ENCODE assay signal across 1 cellular context in genomic region chr6:43798688-43799444, GRCh38.
TF ChIP-seq lines count a peak whose summit lies in the region.

No MANE protein-coding gene starts in this region.

TF ChIP-seq in HepG2, 621 proteins besides CTCF, POLR2A, EP300 and RAD21 (continued from another document and continues in another):
- TF ChIP-seq CERS6 (CRISPR knock-in tag; IDR thresholded peaks at IDR 0.05): no peak
- TF ChIP-seq, protein P1, sequence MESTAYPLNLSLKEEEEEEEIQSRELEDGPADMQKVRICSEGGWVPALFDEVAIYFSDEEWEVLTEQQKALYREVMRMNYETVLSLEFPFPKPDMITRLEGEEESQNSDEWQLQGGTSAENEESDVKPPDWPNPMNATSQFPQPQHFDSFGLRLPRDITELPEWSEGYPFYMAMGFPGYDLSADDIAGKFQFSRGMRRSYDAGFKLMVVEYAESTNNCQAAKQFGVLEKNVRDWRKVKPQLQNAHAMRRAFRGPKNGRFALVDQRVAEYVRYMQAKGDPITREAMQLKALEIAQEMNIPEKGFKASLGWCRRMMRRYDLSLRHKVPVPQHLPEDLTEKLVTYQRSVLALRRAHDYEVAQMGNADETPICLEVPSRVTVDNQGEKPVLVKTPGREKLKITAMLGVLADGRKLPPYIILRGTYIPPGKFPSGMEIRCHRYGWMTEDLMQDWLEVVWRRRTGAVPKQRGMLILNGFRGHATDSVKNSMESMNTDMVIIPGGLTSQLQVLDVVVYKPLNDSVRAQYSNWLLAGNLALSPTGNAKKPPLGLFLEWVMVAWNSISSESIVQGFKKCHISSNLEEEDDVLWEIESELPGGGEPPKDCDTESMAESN (CRISPR knock-in tag; conservative IDR thresholded peaks at IDR 0.05): no peak
- no peak for TF ChIP-seq ZNF562 (CRISPR knock-in tag; IDR thresholded peaks at IDR 0.05; ENCODE audit: borderline replicate concordance)
- TF ChIP-seq FOSL1 (CRISPR knock-in tag; IDR thresholded peaks at IDR 0.05; ENCODE audit: borderline replicate concordance): peak; percentile 97
- TF ChIP-seq ARHGAP35 (CRISPR knock-in tag; IDR thresholded peaks at IDR 0.05; ENCODE audit: borderline replicate concordance): no peak; the same call in 1 of the 2 replicates
- peak; percentile 39; the same call in 1 of the 2 replicates for TF ChIP-seq ZHX2 (IDR thresholded peaks at IDR 0.05; ENCODE audit: low read depth)
- TF ChIP-seq ZHX2 (CRISPR knock-in tag; IDR thresholded peaks at IDR 0.05; ENCODE audit: borderline replicate concordance): no peak
- TF ChIP-seq SYNCRIP (IDR thresholded peaks at IDR 0.05; ENCODE audit: insufficient read depth, low read depth, low read length): no peak
- TF ChIP-seq MTA1 (CRISPR knock-in tag; IDR thresholded peaks at IDR 0.05; ENCODE audit: borderline replicate concordance): peak; percentile 90; the same call in 1 of the 2 replicates
- no peak; the same call in 1 of the 2 replicates for TF ChIP-seq HOXD1 (CRISPR knock-in tag; IDR thresholded peaks at IDR 0.05)
- TF ChIP-seq, protein P2, sequence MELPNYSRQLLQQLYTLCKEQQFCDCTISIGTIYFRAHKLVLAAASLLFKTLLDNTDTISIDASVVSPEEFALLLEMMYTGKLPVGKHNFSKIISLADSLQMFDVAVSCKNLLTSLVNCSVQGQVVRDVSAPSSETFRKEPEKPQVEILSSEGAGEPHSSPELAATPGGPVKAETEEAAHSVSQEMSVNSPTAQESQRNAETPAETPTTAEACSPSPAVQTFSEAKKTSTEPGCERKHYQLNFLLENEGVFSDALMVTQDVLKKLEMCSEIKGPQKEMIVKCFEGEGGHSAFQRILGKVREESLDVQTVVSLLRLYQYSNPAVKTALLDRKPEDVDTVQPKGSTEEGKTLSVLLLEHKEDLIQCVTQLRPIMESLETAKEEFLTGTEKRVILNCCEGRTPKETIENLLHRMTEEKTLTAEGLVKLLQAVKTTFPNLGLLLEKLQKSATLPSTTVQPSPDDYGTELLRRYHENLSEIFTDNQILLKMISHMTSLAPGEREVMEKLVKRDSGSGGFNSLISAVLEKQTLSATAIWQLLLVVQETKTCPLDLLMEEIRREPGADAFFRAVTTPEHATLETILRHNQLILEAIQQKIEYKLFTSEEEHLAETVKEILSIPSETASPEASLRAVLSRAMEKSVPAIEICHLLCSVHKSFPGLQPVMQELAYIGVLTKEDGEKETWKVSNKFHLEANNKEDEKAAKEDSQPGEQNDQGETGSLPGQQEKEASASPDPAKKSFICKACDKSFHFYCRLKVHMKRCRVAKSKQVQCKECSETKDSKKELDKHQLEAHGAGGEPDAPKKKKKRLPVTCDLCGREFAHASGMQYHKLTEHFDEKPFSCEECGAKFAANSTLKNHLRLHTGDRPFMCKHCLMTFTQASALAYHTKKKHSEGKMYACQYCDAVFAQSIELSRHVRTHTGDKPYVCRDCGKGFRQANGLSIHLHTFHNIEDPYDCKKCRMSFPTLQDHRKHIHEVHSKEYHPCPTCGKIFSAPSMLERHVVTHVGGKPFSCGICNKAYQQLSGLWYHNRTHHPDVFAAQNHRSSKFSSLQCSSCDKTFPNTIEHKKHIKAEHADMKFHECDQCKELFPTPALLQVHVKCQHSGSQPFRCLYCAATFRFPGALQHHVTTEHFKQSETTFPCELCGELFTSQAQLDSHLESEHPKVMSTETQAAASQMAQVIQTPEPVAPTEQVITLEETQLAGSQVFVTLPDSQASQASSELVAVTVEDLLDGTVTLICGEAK (IDR thresholded peaks at IDR 0.05): no peak
- TF ChIP-seq, protein P2 (CRISPR knock-in tag; IDR thresholded peaks at IDR 0.05): peak; percentile 33; the same call in 1 of the 2 replicates
- no peak for TF ChIP-seq GMEB2 (CRISPR knock-in tag; IDR thresholded peaks at IDR 0.05; ENCODE audit: low read depth)
- TF ChIP-seq, protein P3, sequence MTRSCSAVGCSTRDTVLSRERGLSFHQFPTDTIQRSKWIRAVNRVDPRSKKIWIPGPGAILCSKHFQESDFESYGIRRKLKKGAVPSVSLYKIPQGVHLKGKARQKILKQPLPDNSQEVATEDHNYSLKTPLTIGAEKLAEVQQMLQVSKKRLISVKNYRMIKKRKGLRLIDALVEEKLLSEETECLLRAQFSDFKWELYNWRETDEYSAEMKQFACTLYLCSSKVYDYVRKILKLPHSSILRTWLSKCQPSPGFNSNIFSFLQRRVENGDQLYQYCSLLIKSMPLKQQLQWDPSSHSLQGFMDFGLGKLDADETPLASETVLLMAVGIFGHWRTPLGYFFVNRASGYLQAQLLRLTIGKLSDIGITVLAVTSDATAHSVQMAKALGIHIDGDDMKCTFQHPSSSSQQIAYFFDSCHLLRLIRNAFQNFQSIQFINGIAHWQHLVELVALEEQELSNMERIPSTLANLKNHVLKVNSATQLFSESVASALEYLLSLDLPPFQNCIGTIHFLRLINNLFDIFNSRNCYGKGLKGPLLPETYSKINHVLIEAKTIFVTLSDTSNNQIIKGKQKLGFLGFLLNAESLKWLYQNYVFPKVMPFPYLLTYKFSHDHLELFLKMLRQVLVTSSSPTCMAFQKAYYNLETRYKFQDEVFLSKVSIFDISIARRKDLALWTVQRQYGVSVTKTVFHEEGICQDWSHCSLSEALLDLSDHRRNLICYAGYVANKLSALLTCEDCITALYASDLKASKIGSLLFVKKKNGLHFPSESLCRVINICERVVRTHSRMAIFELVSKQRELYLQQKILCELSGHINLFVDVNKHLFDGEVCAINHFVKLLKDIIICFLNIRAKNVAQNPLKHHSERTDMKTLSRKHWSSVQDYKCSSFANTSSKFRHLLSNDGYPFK (CRISPR knock-in tag; IDR thresholded peaks at IDR 0.05; ENCODE audit: borderline replicate concordance): no peak
- TF ChIP-seq MYNN (CRISPR knock-in tag; IDR thresholded peaks at IDR 0.05; ENCODE audit: low read depth): peak; percentile 78; the same call in 1 of the 2 replicates
- 0 out of 2 replicates have a peak, but pooled peaks have one; percentile 41 for TF ChIP-seq REPIN1 (CRISPR knock-in tag; IDR thresholded peaks at IDR 0.05; ENCODE audit: borderline replicate concordance, low read depth)
- TF ChIP-seq ZNF510 (CRISPR knock-in tag; IDR thresholded peaks at IDR 0.05; ENCODE audit: low read depth): 0 out of 2 replicates have a peak, but pooled peaks have one; percentile 47
- TF ChIP-seq ZNF33A (CRISPR knock-in tag; IDR thresholded peaks at IDR 0.05; ENCODE audit: borderline replicate concordance): no peak
- TF ChIP-seq ZNF678 (CRISPR knock-in tag; IDR thresholded peaks at IDR 0.05): no peak
- TF ChIP-seq FOSL2 (CRISPR knock-in tag; IDR thresholded peaks at IDR 0.05): peak; percentile 100
- no peak for TF ChIP-seq PHB2 (IDR thresholded peaks at IDR 0.05; ENCODE audit: partially characterized antibody)
- TF ChIP-seq NFE2L1 (CRISPR knock-in tag; IDR thresholded peaks at IDR 0.05; ENCODE audit: borderline replicate concordance): no peak
- no peak for TF ChIP-seq PREB (CRISPR knock-in tag; IDR thresholded peaks at IDR 0.05)
- peak; percentile 85 for TF ChIP-seq MED1 (CRISPR knock-in tag; IDR thresholded peaks at IDR 0.05)
- no peak for TF ChIP-seq ZNF83 (CRISPR knock-in tag; IDR thresholded peaks at IDR 0.05; ENCODE audit: borderline replicate concordance)
- TF ChIP-seq JARID2 (CRISPR knock-in tag; IDR thresholded peaks at IDR 0.05; ENCODE audit: insufficient replicate concordance): no peak
- no peak for TF ChIP-seq TOPORS (CRISPR knock-in tag; IDR thresholded peaks at IDR 0.05)
- no peak for TF ChIP-seq EHMT2 (IDR thresholded peaks at IDR 0.05; ENCODE audit: borderline replicate concordance, low read depth, low read length)
- TF ChIP-seq MTF1 (CRISPR knock-in tag; IDR thresholded peaks at IDR 0.05): no peak
- TF ChIP-seq MTF2 (CRISPR knock-in tag; IDR thresholded peaks at IDR 0.05; ENCODE audit: borderline replicate concordance): 0 out of 2 replicates have a peak, but pooled peaks have one; percentile 36
- no peak for TF ChIP-seq ZNF557 (CRISPR knock-in tag; IDR thresholded peaks at IDR 0.05)
- 0 out of 2 replicates have a peak, but pooled peaks have one; percentile 69 for TF ChIP-seq MEIS1 (CRISPR knock-in tag; IDR thresholded peaks at IDR 0.05; ENCODE audit: borderline replicate concordance)
- TF ChIP-seq ADNP (CRISPR knock-in tag; IDR thresholded peaks at IDR 0.05): no peak
- TF ChIP-seq SMC3 (IDR thresholded peaks at IDR 0.05; ENCODE audit: low read length): no peak
- no peak for TF ChIP-seq PAX8 (CRISPR knock-in tag; IDR thresholded peaks at IDR 0.05; ENCODE audit: borderline replicate concordance)
- no peak for TF ChIP-seq ONECUT2 (CRISPR knock-in tag; IDR thresholded peaks at IDR 0.05)
